ENCODE assay signal across 14 cellular contexts in the genomic region with DNA sequence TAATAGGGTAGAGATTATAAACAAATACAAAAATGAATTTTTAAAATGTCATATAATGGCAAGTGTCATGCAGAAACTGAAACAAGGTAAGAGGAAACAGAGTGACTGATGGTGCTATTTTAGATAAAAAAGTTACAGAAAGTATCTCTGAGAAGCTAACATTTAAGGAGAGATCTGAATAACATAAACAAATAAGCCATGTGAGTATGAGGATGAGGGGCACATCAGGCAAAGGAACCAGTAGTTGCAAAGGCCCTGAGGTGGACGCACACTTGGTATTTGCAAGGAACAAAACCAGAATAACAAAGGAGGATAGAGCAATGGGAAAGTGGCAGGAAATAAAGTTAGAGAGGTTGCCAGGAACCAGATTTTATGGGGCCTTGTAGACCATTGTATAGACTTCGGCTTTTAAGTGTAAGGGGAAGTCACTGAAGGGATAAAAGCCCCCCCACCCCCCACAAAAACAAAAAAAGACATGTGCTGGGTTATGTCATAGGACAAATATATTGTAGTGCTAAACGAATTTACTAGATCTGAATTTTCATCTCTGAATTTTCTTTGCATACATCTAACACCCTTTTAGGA.
A peak's percentile ranks its signal among the peaks of the same experiment; 100 is the strongest.
DNase-seq lines count a peak whose midpoint lies in the region; ATAC-seq, FAIRE-seq and TF ChIP-seq lines count a peak whose summit lies in the region.
"Had no signal": no experiment of that assay in that cellular context is flagged by ENCODE, and none has a peak within 500 bp of the region (broad histone marks: within the 10 kb centered on the region; RNA-seq: fewer than 3 reads in every experiment).

No MANE protein-coding gene starts in this region.

- 78% methylated on average over 3 of the region's 3 CpGs for WGBS in hepatocyte (ENCODE audit: low lambda C conversion rate, missing lambda C conversion rate)

- no peaks in the 10 kb centered on the region for H3K9me2 ChIP-seq in OCI-LY1 (ENCODE audit: low read depth, low read length)
- H3K9me2 ChIP-seq in hepatocyte (replicated peaks; ENCODE audit: insufficient read depth) = no peaks in the 10 kb centered on the region

- FAIRE-seq in GM19239 (lab: Jason Lieb, UNC) = peak; percentile 84
- FAIRE-seq: astrocyte had no signal

- H3K27ac ChIP-seq in OCI-LY1 (ENCODE audit: low read depth, low read length, poor library complexity, severe bottlenecking) (peak overlapping the region; percentile 13), hepatocyte (peak overlapping the region; percentile 0)
- H3K27ac ChIP-seq: RWPE1, skin epidermis had no signal

- H3K4me2 ChIP-seq in OCI-LY1 (ENCODE audit: low read length) = no peak overlapping the region
- no peak overlapping the region for H3K4me2 ChIP-seq in hepatocyte

- H3K4me1 ChIP-seq in OCI-LY1 (ENCODE audit: insufficient read depth, low read length, severe bottlenecking) (peaks cover 46% of the 10 kb centered on the region), hepatocyte (ENCODE audit: insufficient read depth) (peaks cover 22% of the 10 kb centered on the region)

- H4K20me1 ChIP-seq in OCI-LY1 (ENCODE audit: insufficient read depth, low read length) = no peaks in the 10 kb centered on the region
- H4K20me1 ChIP-seq in hepatocyte (ENCODE audit: insufficient read depth, poor library complexity, severe bottlenecking) = no peaks in the 10 kb centered on the region

- no peak overlapping the region for H2AFZ ChIP-seq in OCI-LY1 (ENCODE audit: low read length)
- no peak overlapping the region for H2AFZ ChIP-seq in hepatocyte

- no peaks in the 10 kb centered on the region for H3K9me3 ChIP-seq in OCI-LY1 (ENCODE audit: low read length)
- no peaks in the 10 kb centered on the region for H3K9me3 ChIP-seq in hepatocyte (ENCODE audit: low read depth)

- peak; percentile 43 for DNase-seq in GM10266 (ENCODE audit: extremely low spot score)
- DNase-seq in GM19239 (ENCODE audit: insufficient read length, low spot score) = no peak
- DNase-seq in hepatocyte (ENCODE audit: low spot score) = no peak
- DNase-seq in NCI-H524 (lab: John Stamatoyannopoulos, UW) = no peak
- no peak for DNase-seq in NCI-H774 (lab: John Stamatoyannopoulos, UW)
- no peak for DNase-seq in NCI-H1417 treated with DMSO at 0.1 percent for 48 hours (lab: John Stamatoyannopoulos, UW)
- DNase-seq: CD4-positive, alpha-beta memory T cell; H9; NCI-H345 had no signal

- no peaks in the 10 kb centered on the region for H3K36me3 ChIP-seq in OCI-LY1 (ENCODE audit: insufficient read depth, low read length)
- H3K36me3 ChIP-seq in hepatocyte (replicated peaks; ENCODE audit: insufficient read depth, low read depth) = no peaks in the 10 kb centered on the region

- TF ChIP-seq CTCF in GM10266 (IDR thresholded peaks at IDR 0.05; ENCODE audit: control insufficient read depth, insufficient read depth, low read depth, missing control alignments) = no peak
- no peak for TF ChIP-seq CTCF in OCI-LY1 (IDR thresholded peaks at IDR 0.05; ENCODE audit: low read length)
- TF ChIP-seq CTCF in hepatocyte (IDR thresholded peaks at IDR 0.05; ENCODE audit: poor library complexity) = no peak

- ATAC-seq in HG03196 (IDR thresholded peaks at IDR 0.05; ENCODE audit: unreplicated experiment) = no peak

- H3K79me2 ChIP-seq in OCI-LY1 (ENCODE audit: insufficient read depth, low read length) = no peaks in the 10 kb centered on the region
- no peaks in the 10 kb centered on the region for H3K79me2 ChIP-seq in hepatocyte

- H3K27me3 ChIP-seq in OCI-LY1 (ENCODE audit: insufficient read depth, low read length) (no peaks in the 10 kb centered on the region), hepatocyte (no peaks in the 10 kb centered on the region)

- no peak overlapping the region for H3K9ac ChIP-seq in OCI-LY1 (ENCODE audit: low read length)

- 0 out of 2 replicates have a peak, but pooled peaks cover 6% of the 10 kb centered on the region for H3F3A ChIP-seq in OCI-LY1 (ENCODE audit: insufficient read depth, low read length)

- H3K4me3 ChIP-seq in OCI-LY1 (ENCODE audit: low read depth, low read length, poor library complexity, severe bottlenecking) (no peak overlapping the region), hepatocyte (no peak overlapping the region)
- H3K4me3 ChIP-seq: skin epidermis had no signal
